ENCODE assay signal across 1 cellular context in the genomic region with DNA sequence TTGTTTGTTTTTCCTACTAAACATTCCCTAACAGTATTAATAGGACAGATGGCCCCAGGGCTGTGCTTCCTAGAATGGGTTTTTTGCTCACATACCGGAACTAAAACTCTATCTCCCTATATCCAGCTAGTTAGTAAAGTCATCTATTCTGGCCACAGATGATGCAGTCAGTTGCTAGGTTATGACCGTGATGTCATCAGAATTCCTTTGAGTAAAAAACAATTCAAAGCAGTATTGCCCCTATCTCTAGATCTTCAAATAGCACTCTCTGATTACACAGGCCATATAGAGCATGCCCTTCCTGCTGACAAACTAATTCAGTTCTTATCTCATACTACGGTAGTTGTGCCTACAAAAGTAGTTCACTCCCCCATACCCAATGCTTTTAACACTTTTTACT.
A peak's percentile ranks its signal among the peaks of the same experiment; 100 is the strongest.
TF ChIP-seq lines count a peak whose summit lies in the region.

No MANE protein-coding gene starts in this region.

TF ChIP-seq in HepG2, 621 proteins besides CTCF, POLR2A, EP300 and RAD21 (continued from another document):
- TF ChIP-seq ATF7 (IDR thresholded peaks at IDR 0.05): 0 out of 2 replicates have a peak, but pooled peaks have one; percentile 7
- no peak for TF ChIP-seq ATF7 (CRISPR knock-in tag; IDR thresholded peaks at IDR 0.05)
- peak; percentile 56; the same call in 1 of the 2 replicates for TF ChIP-seq RFX5 (IDR thresholded peaks at IDR 0.05; ENCODE audit: low read depth, low read length)
- TF ChIP-seq, protein P1, sequence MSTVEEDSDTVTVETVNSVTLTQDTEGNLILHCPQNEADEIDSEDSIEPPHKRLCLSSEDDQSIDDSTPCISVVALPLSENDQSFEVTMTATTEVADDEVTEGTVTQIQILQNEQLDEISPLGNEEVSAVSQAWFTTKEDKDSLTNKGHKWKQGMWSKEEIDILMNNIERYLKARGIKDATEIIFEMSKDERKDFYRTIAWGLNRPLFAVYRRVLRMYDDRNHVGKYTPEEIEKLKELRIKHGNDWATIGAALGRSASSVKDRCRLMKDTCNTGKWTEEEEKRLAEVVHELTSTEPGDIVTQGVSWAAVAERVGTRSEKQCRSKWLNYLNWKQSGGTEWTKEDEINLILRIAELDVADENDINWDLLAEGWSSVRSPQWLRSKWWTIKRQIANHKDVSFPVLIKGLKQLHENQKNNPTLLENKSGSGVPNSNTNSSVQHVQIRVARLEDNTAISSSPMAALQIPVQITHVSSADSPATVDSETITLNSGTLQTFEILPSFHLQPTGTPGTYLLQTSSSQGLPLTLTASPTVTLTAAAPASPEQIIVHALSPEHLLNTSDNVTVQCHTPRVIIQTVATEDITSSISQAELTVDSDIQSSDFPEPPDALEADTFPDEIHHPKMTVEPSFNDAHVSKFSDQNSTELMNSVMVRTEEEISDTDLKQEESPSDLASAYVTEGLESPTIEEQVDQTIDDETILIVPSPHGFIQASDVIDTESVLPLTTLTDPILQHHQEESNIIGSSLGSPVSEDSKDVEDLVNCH (CRISPR knock-in tag; IDR thresholded peaks at IDR 0.05): no peak
- TF ChIP-seq SOX5 (CRISPR knock-in tag; IDR thresholded peaks at IDR 0.05; ENCODE audit: borderline replicate concordance): no peak
- TF ChIP-seq SALL1 (CRISPR knock-in tag; IDR thresholded peaks at IDR 0.05): no peak
- TF ChIP-seq HES4 (CRISPR knock-in tag; IDR thresholded peaks at IDR 0.05; ENCODE audit: borderline replicate concordance): no peak
